In the genomic region with DNA sequence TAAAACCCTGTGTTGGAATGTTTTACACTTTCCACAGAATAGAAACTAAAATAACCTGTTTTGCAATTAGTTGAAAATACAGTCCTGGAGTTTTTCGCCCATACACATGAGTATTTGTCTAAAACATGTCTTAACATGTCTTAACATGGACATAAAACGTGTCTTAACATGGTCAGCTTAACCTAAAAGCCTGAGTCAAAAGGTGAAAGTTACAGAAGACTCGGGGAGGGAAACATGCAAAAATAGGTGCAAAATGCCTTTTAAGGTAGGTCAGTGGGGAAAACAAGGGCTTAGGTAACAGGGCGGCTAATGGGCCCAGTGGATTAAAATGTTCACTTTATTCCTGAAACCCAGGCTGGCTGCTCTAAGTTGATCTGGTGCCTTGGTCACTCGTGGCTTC, we compare ENCODE assay signal across 1 cellular context.
TF ChIP-seq lines count a peak whose summit lies in the region.

No MANE protein-coding gene starts in this region.

TF ChIP-seq in H1, 55 proteins besides CTCF, POLR2A, EP300 and RAD21:
- TF ChIP-seq MAFK (IDR thresholded peaks at IDR 0.05; ENCODE audit: low read depth, low read length): no peak
- no peak for TF ChIP-seq SIN3A (conservative IDR thresholded peaks at IDR 0.05 in 1 of 2, IDR thresholded peaks at IDR 0.05 in 1 of 2; ENCODE audit: low read depth in 1 of 2, low read length in 2 of 2)
- TF ChIP-seq, protein P1, sequence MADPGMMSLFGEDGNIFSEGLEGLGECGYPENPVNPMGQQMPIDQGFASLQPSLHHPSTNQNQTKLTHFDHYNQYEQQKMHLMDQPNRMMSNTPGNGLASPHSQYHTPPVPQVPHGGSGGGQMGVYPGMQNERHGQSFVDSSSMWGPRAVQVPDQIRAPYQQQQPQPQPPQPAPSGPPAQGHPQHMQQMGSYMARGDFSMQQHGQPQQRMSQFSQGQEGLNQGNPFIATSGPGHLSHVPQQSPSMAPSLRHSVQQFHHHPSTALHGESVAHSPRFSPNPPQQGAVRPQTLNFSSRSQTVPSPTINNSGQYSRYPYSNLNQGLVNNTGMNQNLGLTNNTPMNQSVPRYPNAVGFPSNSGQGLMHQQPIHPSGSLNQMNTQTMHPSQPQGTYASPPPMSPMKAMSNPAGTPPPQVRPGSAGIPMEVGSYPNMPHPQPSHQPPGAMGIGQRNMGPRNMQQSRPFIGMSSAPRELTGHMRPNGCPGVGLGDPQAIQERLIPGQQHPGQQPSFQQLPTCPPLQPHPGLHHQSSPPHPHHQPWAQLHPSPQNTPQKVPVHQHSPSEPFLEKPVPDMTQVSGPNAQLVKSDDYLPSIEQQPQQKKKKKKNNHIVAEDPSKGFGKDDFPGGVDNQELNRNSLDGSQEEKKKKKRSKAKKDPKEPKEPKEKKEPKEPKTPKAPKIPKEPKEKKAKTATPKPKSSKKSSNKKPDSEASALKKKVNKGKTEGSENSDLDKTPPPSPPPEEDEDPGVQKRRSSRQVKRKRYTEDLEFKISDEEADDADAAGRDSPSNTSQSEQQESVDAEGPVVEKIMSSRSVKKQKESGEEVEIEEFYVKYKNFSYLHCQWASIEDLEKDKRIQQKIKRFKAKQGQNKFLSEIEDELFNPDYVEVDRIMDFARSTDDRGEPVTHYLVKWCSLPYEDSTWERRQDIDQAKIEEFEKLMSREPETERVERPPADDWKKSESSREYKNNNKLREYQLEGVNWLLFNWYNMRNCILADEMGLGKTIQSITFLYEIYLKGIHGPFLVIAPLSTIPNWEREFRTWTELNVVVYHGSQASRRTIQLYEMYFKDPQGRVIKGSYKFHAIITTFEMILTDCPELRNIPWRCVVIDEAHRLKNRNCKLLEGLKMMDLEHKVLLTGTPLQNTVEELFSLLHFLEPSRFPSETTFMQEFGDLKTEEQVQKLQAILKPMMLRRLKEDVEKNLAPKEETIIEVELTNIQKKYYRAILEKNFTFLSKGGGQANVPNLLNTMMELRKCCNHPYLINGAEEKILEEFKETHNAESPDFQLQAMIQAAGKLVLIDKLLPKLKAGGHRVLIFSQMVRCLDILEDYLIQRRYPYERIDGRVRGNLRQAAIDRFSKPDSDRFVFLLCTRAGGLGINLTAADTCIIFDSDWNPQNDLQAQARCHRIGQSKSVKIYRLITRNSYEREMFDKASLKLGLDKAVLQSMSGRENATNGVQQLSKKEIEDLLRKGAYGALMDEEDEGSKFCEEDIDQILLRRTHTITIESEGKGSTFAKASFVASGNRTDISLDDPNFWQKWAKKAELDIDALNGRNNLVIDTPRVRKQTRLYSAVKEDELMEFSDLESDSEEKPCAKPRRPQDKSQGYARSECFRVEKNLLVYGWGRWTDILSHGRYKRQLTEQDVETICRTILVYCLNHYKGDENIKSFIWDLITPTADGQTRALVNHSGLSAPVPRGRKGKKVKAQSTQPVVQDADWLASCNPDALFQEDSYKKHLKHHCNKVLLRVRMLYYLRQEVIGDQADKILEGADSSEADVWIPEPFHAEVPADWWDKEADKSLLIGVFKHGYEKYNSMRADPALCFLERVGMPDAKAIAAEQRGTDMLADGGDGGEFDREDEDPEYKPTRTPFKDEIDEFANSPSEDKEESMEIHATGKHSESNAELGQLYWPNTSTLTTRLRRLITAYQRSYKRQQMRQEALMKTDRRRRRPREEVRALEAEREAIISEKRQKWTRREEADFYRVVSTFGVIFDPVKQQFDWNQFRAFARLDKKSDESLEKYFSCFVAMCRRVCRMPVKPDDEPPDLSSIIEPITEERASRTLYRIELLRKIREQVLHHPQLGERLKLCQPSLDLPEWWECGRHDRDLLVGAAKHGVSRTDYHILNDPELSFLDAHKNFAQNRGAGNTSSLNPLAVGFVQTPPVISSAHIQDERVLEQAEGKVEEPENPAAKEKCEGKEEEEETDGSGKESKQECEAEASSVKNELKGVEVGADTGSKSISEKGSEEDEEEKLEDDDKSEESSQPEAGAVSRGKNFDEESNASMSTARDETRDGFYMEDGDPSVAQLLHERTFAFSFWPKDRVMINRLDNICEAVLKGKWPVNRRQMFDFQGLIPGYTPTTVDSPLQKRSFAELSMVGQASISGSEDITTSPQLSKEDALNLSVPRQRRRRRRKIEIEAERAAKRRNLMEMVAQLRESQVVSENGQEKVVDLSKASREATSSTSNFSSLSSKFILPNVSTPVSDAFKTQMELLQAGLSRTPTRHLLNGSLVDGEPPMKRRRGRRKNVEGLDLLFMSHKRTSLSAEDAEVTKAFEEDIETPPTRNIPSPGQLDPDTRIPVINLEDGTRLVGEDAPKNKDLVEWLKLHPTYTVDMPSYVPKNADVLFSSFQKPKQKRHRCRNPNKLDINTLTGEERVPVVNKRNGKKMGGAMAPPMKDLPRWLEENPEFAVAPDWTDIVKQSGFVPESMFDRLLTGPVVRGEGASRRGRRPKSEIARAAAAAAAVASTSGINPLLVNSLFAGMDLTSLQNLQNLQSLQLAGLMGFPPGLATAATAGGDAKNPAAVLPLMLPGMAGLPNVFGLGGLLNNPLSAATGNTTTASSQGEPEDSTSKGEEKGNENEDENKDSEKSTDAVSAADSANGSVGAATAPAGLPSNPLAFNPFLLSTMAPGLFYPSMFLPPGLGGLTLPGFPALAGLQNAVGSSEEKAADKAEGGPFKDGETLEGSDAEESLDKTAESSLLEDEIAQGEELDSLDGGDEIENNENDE (IDR thresholded peaks at IDR 0.05; ENCODE audit: insufficient replicate concordance, low read length): no peak
